2 cellular contexts compared by ENCODE assay signal in genomic region chr6:144184186-144184585, GRCh38. TPM values are rescaled to one million over a fixed set of nuclear protein-coding genes. Genes with fewer than 3 reads are reported as not detected.
"Had no signal": no experiment of that assay in that cellular context is flagged by ENCODE, and none has a peak within 500 bp of the region (broad histone marks: within the 10 kb centered on the region; RNA-seq: fewer than 3 reads in every experiment).

No MANE protein-coding gene starts in this region.

RNA-seq across cellular contexts. Expression of gene STX11, which starts 33.9 kb away (rescaled TPM):
- total RNA-seq: H4, H7 had no signal
